8 cellular contexts compared by ENCODE assay signal in the genomic region with DNA sequence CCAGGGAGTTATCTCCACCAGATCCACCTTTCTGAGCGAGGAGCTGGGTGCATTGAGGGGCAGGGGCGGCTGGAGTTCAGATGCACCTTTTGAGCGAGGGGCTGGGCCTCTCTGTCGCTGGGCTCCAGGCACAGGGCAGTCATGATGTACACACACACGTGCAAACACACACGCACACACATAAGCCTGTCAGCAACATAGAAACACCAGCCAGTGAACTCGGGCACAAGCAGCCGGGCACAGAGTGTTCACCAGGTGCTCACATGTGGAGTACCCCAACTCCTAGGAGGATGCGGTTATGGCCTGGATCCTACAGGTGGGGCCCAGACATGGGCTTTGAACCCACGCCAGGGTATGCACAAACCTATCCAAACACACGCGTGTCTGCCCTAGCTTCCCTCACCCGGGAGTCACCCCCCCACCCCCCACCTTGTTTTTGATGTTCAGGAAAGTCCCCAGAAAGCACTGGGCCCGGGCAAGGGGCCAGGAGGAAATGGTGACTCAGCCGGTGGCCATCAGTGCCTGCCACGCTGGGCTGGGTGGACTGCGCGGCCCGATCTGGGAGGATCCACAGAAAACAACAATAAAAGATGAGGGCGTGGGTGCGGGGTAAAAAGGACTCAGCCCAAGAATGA.
DNase-seq lines count a peak whose midpoint lies in the region.

No MANE protein-coding gene starts in this region.

- peak overlapping the region; percentile 99 for H3K27ac ChIP-seq in angular gyrus (ENCODE audit: low read depth, low read length)

- DNase-seq in SW 1271 (lab: John Stamatoyannopoulos, UW) (peak; percentile 25 to 76), inferior parietal cortex (ENCODE audit: extremely low spot score) (peak; percentile 76), NCI-H187 treated with DMSO at 0.1 percent for 48 hours (lab: John Stamatoyannopoulos, UW) (no peak), NOMO-1 (lab: John Stamatoyannopoulos, UW; ENCODE audit: unreplicated experiment in 2 of 2) (no peak), cortex of kidney (lab: John Stamatoyannopoulos, UW) (no peak)
- peak; percentile 64 for DNase-seq in stimulated activated CD4-positive, alpha-beta T cell treated with anti-CD3 and anti-CD28 coated beads, Interleukin-4, amount 100 ng/mL, for 1 hour

- H3K4me3 ChIP-seq in GM08714 (ENCODE audit: low read length): peak overlapping the region; percentile 55; the same call in 1 of the 2 replicates

Comparison
In these comparisons a context has a peak if more than half of its experiments do, and no peak if none do; other contexts are left out.
1. DNase-seq: peak in SW 1271 (2 of 2), inferior parietal cortex (single experiment) and stimulated activated CD4-positive, alpha-beta T cell treated with anti-CD3 and anti-CD28 coated beads, Interleukin-4, amount 100 ng/mL, for 1 hour (single experiment); none in NCI-H187 treated with DMSO at 0.1 percent for 48 hours (single experiment), NOMO-1 (0 of 2) and cortex of kidney (single experiment).